In genomic region chr12:53532524-53533445, GRCh38 we compare ENCODE assay signal across 30 cellular contexts. TPM values are rescaled to one million over a fixed set of nuclear protein-coding genes. Genes with fewer than 3 reads are reported as not detected.
DNase-seq lines count a peak whose midpoint lies in the region; ATAC-seq, FAIRE-seq and TF ChIP-seq lines count a peak whose summit lies in the region.
"Had no signal": no experiment of that assay in that cellular context is flagged by ENCODE, and none has a peak within 500 bp of the region (broad histone marks: within the 10 kb centered on the region; RNA-seq: fewer than 3 reads in every experiment).

No MANE protein-coding gene starts in this region.

- H3K4me3 ChIP-seq in breast epithelium: no peak overlapping the region
- H3K4me3 ChIP-seq in upper lobe of right lung: no peak overlapping the region
- no peak overlapping the region for H3K4me3 ChIP-seq in vagina
- H3K4me3 ChIP-seq: cardiac muscle cell, heart right ventricle, left lung, ovary, spleen, tibial nerve had no signal

- H3K27ac ChIP-seq in breast epithelium (peak overlapping the region; percentile 2 to 14), layer of hippocampus (ENCODE audit: low read depth, low read length) (peak overlapping the region; percentile 89), upper lobe of right lung (no peak overlapping the region), vagina (no peak overlapping the region)
- H3K27ac ChIP-seq: 22Rv1, cardiac muscle cell, ovary, spleen had no signal

- H3K4me1 ChIP-seq in breast epithelium: no peaks in the 10 kb centered on the region
- H3K4me1 ChIP-seq in upper lobe of right lung: no peaks in the 10 kb centered on the region
- no peaks in the 10 kb centered on the region for H3K4me1 ChIP-seq in vagina
- H3K4me1 ChIP-seq: left lung, spleen had no signal

- H3K27me3 ChIP-seq in breast epithelium: no peaks in the 10 kb centered on the region
- H3K27me3 ChIP-seq in layer of hippocampus (ENCODE audit: control insufficient read depth, insufficient read depth, low read length): no peaks in the 10 kb centered on the region
- H3K27me3 ChIP-seq in upper lobe of right lung: no peaks in the 10 kb centered on the region
- no peaks in the 10 kb centered on the region for H3K27me3 ChIP-seq in vagina
- H3K27me3 ChIP-seq: cardiac muscle cell, heart right ventricle, left lung, ovary, spleen, tibial nerve had no signal

- FAIRE-seq in RCC 7860 (lab: Jason Lieb, UNC): no peak
- FAIRE-seq: G401.6 had no signal

- intact Hi-C loops in breast epithelium (cut with DNase I; ENCODE audit: low total_unique reads) (loop anchor here (1.0 kb wide), 1 partner anchor 98 kb away; no protein-coding TSS in a partner anchor), upper lobe of right lung (cut with DNase I) (no loop called here), vagina (cut with DNase I) (no loop called here)

- ATAC-seq in upper lobe of right lung: peak; percentile 46
- ATAC-seq: left lung; natural killer cell treated with Interleukin-12 subunit alpha and Interleukin-12 subunit beta and Interleukin-15 and Interleukin-18, amount 100 ng/mL, for 72 hours; stimulated activated naive CD8-positive, alpha-beta T cell treated with anti-CD3 and anti-CD28 coated beads, Interleukin-15, Interleukin-2, amounts not matched to agents 100 U/mL and 50 U/mL, for 24 hours; T-helper 17 cell had no signal

- no peaks in the 10 kb centered on the region for H3K9me3 ChIP-seq in breast epithelium
- H3K9me3 ChIP-seq in upper lobe of right lung: no peaks in the 10 kb centered on the region
- no peaks in the 10 kb centered on the region for H3K9me3 ChIP-seq in vagina
- H3K9me3 ChIP-seq: heart right ventricle, left lung, ovary, SK-N-SH, spleen, tibial nerve had no signal

- TF ChIP-seq CTCF in breast epithelium (IDR thresholded peaks at IDR 0.05) (no peak), upper lobe of right lung (IDR thresholded peaks at IDR 0.05) (no peak), vagina (IDR thresholded peaks at IDR 0.05) (no peak)

- H3K36me3 ChIP-seq in breast epithelium (no peaks in the 10 kb centered on the region), upper lobe of right lung (peaks cover 98% of the 10 kb centered on the region), vagina (peaks cover 0 to 82% of the 10 kb centered on the region in 2 donors)
- H3K36me3 ChIP-seq: ovary had no signal

- TF ChIP-seq POLR2A in breast epithelium (IDR thresholded peaks at IDR 0.05) (no peak), vagina (IDR thresholded peaks at IDR 0.05) (no peak)

- peak; percentile 29 for DNase-seq in NCI-H82 (lab: John Stamatoyannopoulos, UW)
- DNase-seq in NCI-H82 treated with DMSO at 0.1 percent for 48 hours (lab: John Stamatoyannopoulos, UW; ENCODE audit: unreplicated experiment): no peak
- no peak for DNase-seq in breast epithelium (ENCODE audit: low spot score in 2 of 2)
- no peak for DNase-seq in upper lobe of right lung
- no peak for DNase-seq in NCI-H1417 (lab: John Stamatoyannopoulos, UW)
- no peak for DNase-seq in vagina (ENCODE audit: extremely low spot score in 2 of 2)
- DNase-seq in RCC 7860 (ENCODE audit: low spot score): no peak
- DNase-seq: activated CD4-positive, alpha-beta T cell treated with anti-CD3 and anti-CD28 coated beads for 4 hours; activated naive CD4-positive, alpha-beta T cell treated with anti-CD3 and anti-CD28 coated beads, Interleukin-2, amount 50 U/mL, for 16 hours; CD4-positive, alpha-beta memory T cell; DMS153; HCEC 1CT; heart right ventricle; left lung; NCI-H1105; NCI-H2081 treated with DMSO at 0.1 percent for 48 hours; ovary; SK-N-SH; spleen; stimulated activated CD4-positive, alpha-beta T cell treated with anti-CD3 and anti-CD28 coated beads, Interleukin-2, amount 100 ng/mL, for 48 hours; stimulated activated naive CD8-positive, alpha-beta T cell treated with anti-CD3 and anti-CD28 coated beads, Interleukin-15, Interleukin-2, amounts not matched to agents 100 U/mL and 50 U/mL, for 24 hours; T-helper 17 cell had no signal

RNA-seq across cellular contexts. Expression of gene NPFF, which starts 25.5 kb away (rescaled TPM):
- total RNA-seq in breast epithelium (under 1 TPM in 1 of 3 donors, not detected in 2; 0.98 TPM), upper lobe of right lung (not detected), vagina (not detected)
- total RNA-seq: cardiac muscle cell; CD4-positive, alpha-beta memory T cell; fibroblast of villous mesenchyme; heart right ventricle; left lung; LHCN-M2; spleen; T-helper 17 cell; tibial nerve had no signal

RNA-seq across cellular contexts. Expression of gene TARBP2, which starts 31.7 kb away (rescaled TPM):
- 10 to 100 TPM; 24.8 to 45.1 (median 37.0) TPM for total RNA-seq in breast epithelium
- 33.1 TPM for total RNA-seq in upper lobe of right lung
- total RNA-seq in vagina: 17.7 TPM

RNA-seq across cellular contexts. Expression of gene MAP3K12, which starts 33.5 kb away (rescaled TPM):
- total RNA-seq in breast epithelium (10 to 100 TPM; 16.4 to 28.8 (median 24.6) TPM), upper lobe of right lung (22.3 TPM), vagina (21.9 TPM)

Comparison
In these comparisons a context has a peak if more than half of its experiments do, and no peak if none do; other contexts are left out.
1. H3K27ac ChIP-seq: peak in breast epithelium (2 of 2) and layer of hippocampus (single experiment); none in upper lobe of right lung (single experiment) and vagina (single experiment).